Comparison of ENCODE assay signal across 12 cellular contexts in genomic region chr1:20932437-20932977, GRCh38.
DNase-seq lines count a peak whose midpoint lies in the region; ATAC-seq and TF ChIP-seq lines count a peak whose summit lies in the region.
"Had no signal": no experiment of that assay in that cellular context is flagged by ENCODE, and none has a peak within 500 bp of the region (broad histone marks: within the 10 kb centered on the region; RNA-seq: fewer than 3 reads in every experiment).

No MANE protein-coding gene starts in this region.

- peaks cover 0 to 11% of the 10 kb centered on the region in 2 donors for H3K9me3 Mint-ChIP-seq in activated naive CD4-positive, alpha-beta T cell treated with anti-CD3 and anti-CD28 coated beads, Interleukin-2, amount 50 U/mL, for 72 hours
- no peaks in the 10 kb centered on the region for H3K9me3 Mint-ChIP-seq in GM23338

- H3F3A ChIP-seq in GM23338 (replicated peaks; ENCODE audit: low read depth) = no peaks in the 10 kb centered on the region

- H3K27ac ChIP-seq in GM23338 (ENCODE audit: low read depth) = no peak overlapping the region
- H3K27ac ChIP-seq: right atrium auricular region had no signal

- H4K20me1 ChIP-seq in GM23338 (replicated peaks; ENCODE audit: insufficient read depth) = peaks cover 3% of the 10 kb centered on the region; the same call in 1 of the 2 replicates

- peak; percentile 48 for ATAC-seq in GM19025 (IDR thresholded peaks at IDR 0.05; ENCODE audit: low read depth, unreplicated experiment)
- peak; percentile 83 to 90 for ATAC-seq in activated naive CD4-positive, alpha-beta T cell treated with anti-CD3 and anti-CD28 coated beads, Interleukin-2, amount 50 U/mL, for 72 hours
- no peak for ATAC-seq in GM21526 (IDR thresholded peaks at IDR 0.05; ENCODE audit: low FRiP score, unreplicated experiment)
- no peak for ATAC-seq in GM23338
- ATAC-seq: K562 had no signal

- peaks cover 11% of the 10 kb centered on the region for H3K36me3 ChIP-seq in GM23338 (ENCODE audit: insufficient read depth)
- H3K36me3 ChIP-seq: right atrium auricular region had no signal

- no peak for TF ChIP-seq CTCF in GM23338 (conservative IDR thresholded peaks at IDR 0.05; ENCODE audit: low read depth in 2 of 2)

- no peaks in the 10 kb centered on the region for H3K9me2 ChIP-seq in GM23338 (ENCODE audit: insufficient read depth)

- H3K4me3 Mint-ChIP-seq in GM23338 = no peak overlapping the region

- peaks cover 10% of the 10 kb centered on the region; the same call in 2 of the 3 replicates for H3K4me1 Mint-ChIP-seq in GM23338

- no peak overlapping the region for H2AFZ ChIP-seq in GM23338

- no peak overlapping the region for H3K4me2 ChIP-seq in GM23338

- H3K79me2 ChIP-seq in GM23338 (replicated peaks; ENCODE audit: insufficient read depth) = no peaks in the 10 kb centered on the region

- DNase-seq in AML-193 (lab: John Stamatoyannopoulos, UW) = peak; percentile 25 to 42
- DNase-seq in MV-4-11 (lab: John Stamatoyannopoulos, UW) = peak; percentile 73
- peak in 1 of 2 donors; percentile 45 for DNase-seq in activated naive CD4-positive, alpha-beta T cell treated with anti-CD3 and anti-CD28 coated beads, Interleukin-2, amount 50 U/mL, for 72 hours (ENCODE audit: low spot score in 2 of 2)
- no peak for DNase-seq in superior temporal gyrus (ENCODE audit: extremely low spot score)
- DNase-seq in hepatic stellate cell (ENCODE audit: low spot score) = no peak
- DNase-seq in GM23338 (ENCODE audit: low spot score) = no peak
- DNase-seq: NCI-H345, Right ventricle myocardium superior had no signal

- no peak overlapping the region for H3K4me3 ChIP-seq in GM23338
- H3K4me3 ChIP-seq: K562, right atrium auricular region had no signal

- H3K4me1 ChIP-seq in GM23338 (ENCODE audit: insufficient read depth) = peaks cover 7% of the 10 kb centered on the region; the same call in 1 of the 2 replicates
- H3K4me1 ChIP-seq: right atrium auricular region had no signal

- H3K27me3 ChIP-seq in GM23338 (ENCODE audit: insufficient read depth) = no peaks in the 10 kb centered on the region
- H3K27me3 ChIP-seq: right atrium auricular region had no signal

- peak overlapping the region; percentile 82 to 92 for H3K27ac Mint-ChIP-seq in activated naive CD4-positive, alpha-beta T cell treated with anti-CD3 and anti-CD28 coated beads, Interleukin-2, amount 50 U/mL, for 72 hours
- no peak overlapping the region for H3K27ac Mint-ChIP-seq in GM23338

- H3K36me3 Mint-ChIP-seq in activated naive CD4-positive, alpha-beta T cell treated with anti-CD3 and anti-CD28 coated beads, Interleukin-2, amount 50 U/mL, for 72 hours = peaks cover 0 to 38% of the 10 kb centered on the region in 2 donors
- peaks cover 4% of the 10 kb centered on the region; the same call in 2 of the 3 replicates for H3K36me3 Mint-ChIP-seq in GM23338 (ENCODE audit: low read depth)

- H3K27me3 Mint-ChIP-seq in GM23338 (ENCODE audit: insufficient read depth, low read depth, poor library complexity) = peaks cover 2% of the 10 kb centered on the region

TF ChIP-seq in GM23338, 12 proteins besides CTCF, POLR2A, EP300 and RAD21 (continues in another document):
- TF ChIP-seq ZNF114 (CRISPR knock-in tag; IDR thresholded peaks at IDR 0.05) = no peak
- TF ChIP-seq EZH2phosphoT487 (IDR thresholded peaks at IDR 0.05; ENCODE audit: unreplicated experiment) = no peak
- no peak for TF ChIP-seq POLR2AphosphoS5 (IDR thresholded peaks at IDR 0.05; ENCODE audit: low read depth)
- no peak for TF ChIP-seq ZNF462 (CRISPR knock-in tag; IDR thresholded peaks at IDR 0.05)
- no peak for TF ChIP-seq ZNF331 (CRISPR knock-in tag; IDR thresholded peaks at IDR 0.05; ENCODE audit: low read depth)
- TF ChIP-seq ETS1 (IDR thresholded peaks at IDR 0.05) = no peak
- TF ChIP-seq NANOG (IDR thresholded peaks at IDR 0.05; ENCODE audit: borderline replicate concordance) = no peak
- TF ChIP-seq CREB1 (CRISPR knock-in tag; IDR thresholded peaks at IDR 0.05; ENCODE audit: low read depth) = no peak

Comparison
In these comparisons a context has a peak if more than half of its experiments do, and no peak if none do; other contexts are left out.
1. DNase-seq: peak in AML-193 (2 of 2) and MV-4-11 (single experiment); none in superior temporal gyrus (single experiment), hepatic stellate cell (single experiment) and GM23338 (single experiment).
2. ATAC-seq: peak in GM19025 (single experiment) and activated naive CD4-positive, alpha-beta T cell treated with anti-CD3 and anti-CD28 coated beads, Interleukin-2, amount 50 U/mL, for 72 hours (2 of 2); none in GM21526 (single experiment) and GM23338 (single experiment).